10 cellular contexts compared by ENCODE assay signal in genomic region chr15:92801774-92802464, GRCh38.
A peak's percentile ranks its signal among the peaks of the same experiment; 100 is the strongest.
DNase-seq lines count a peak whose midpoint lies in the region; ATAC-seq and TF ChIP-seq lines count a peak whose summit lies in the region.
"Had no signal": no experiment of that assay in that cellular context is flagged by ENCODE, and none has a peak within 500 bp of the region (broad histone marks: within the 10 kb centered on the region; RNA-seq: fewer than 3 reads in every experiment).

No MANE protein-coding gene starts in this region.

- peak overlapping the region; percentile 99 to 100 for H3K27ac ChIP-seq in left lung
- peak overlapping the region; percentile 3 to 97 for H3K27ac ChIP-seq in aorta (ENCODE audit: low read depth in 1 of 2, low read length in 2 of 2)
- H3K27ac ChIP-seq in A673 (ENCODE audit: low read depth, low read length, poor library complexity, severe bottlenecking): no peak overlapping the region

- DNase-seq in activated naive CD4-positive, alpha-beta T cell (lab: John Stamatoyannopoulos, UW): no peak
- DNase-seq in astrocyte of the spinal cord (ENCODE audit: low read depth, low spot score) (peak; percentile 89), left lung (peak; percentile 82), aorta (peak; percentile 83 to 91), A673 (ENCODE audit: low spot score) (no peak), NK-92 (lab: John Stamatoyannopoulos, UW; ENCODE audit: unreplicated experiment) (no peak)
- DNase-seq: DND-41, hypothalamus had no signal

- no peaks in the 10 kb centered on the region for H3K27me3 Mint-ChIP-seq in activated naive CD4-positive, alpha-beta T cell treated with anti-CD3 and anti-CD28 coated beads, Interleukin-2, amount 50 U/mL, for 24 hours
- H3K27me3 Mint-ChIP-seq in stimulated activated memory B cell treated with anti-CD40 and anti-IgM and Interleukin-4, amounts not matched to agents 10 μg/mL and 1 μg/mL and 100 μg/mL, for 72 hours: no peaks in the 10 kb centered on the region

- H3K4me1 ChIP-seq in left lung: peaks cover 37 to 75% of the 10 kb centered on the region in 2 donors
- H3K4me1 ChIP-seq in aorta (ENCODE audit: control insufficient read depth in 1 of 2, insufficient read depth in 2 of 2, low read length in 2 of 2): peaks cover 0 to 2% of the 10 kb centered on the region in 2 donors
- peaks cover 3% of the 10 kb centered on the region for H3K4me1 ChIP-seq in A673 (ENCODE audit: insufficient read depth, low read length, poor library complexity, severe bottlenecking)

- H3K4me1 Mint-ChIP-seq in activated naive CD4-positive, alpha-beta T cell treated with anti-CD3 and anti-CD28 coated beads, Interleukin-2, amount 50 U/mL, for 24 hours: peaks cover 31% of the 10 kb centered on the region
- peaks cover 15% of the 10 kb centered on the region for H3K4me1 Mint-ChIP-seq in stimulated activated memory B cell treated with anti-CD40 and anti-IgM and Interleukin-4, amounts not matched to agents 10 μg/mL and 1 μg/mL and 100 μg/mL, for 72 hours

- TF ChIP-seq CTCF in astrocyte of the spinal cord (IDR thresholded peaks at IDR 0.05; ENCODE audit: low read depth, low read length) (no peak), left lung (IDR thresholded peaks at IDR 0.05) (no peak), A673 (conservative IDR thresholded peaks at IDR 0.05; ENCODE audit: low read depth, low read length) (no peak)

- no peak overlapping the region for H3K4me3 Mint-ChIP-seq in activated naive CD4-positive, alpha-beta T cell treated with anti-CD3 and anti-CD28 coated beads, Interleukin-2, amount 50 U/mL, for 24 hours
- no peak overlapping the region for H3K4me3 Mint-ChIP-seq in stimulated activated memory B cell treated with anti-CD40 and anti-IgM and Interleukin-4, amounts not matched to agents 10 μg/mL and 1 μg/mL and 100 μg/mL, for 72 hours

- no peak overlapping the region for H3K4me3 ChIP-seq in astrocyte of the spinal cord (ENCODE audit: low read depth, low read length)
- H3K4me3 ChIP-seq in left lung: no peak overlapping the region
- H3K4me3 ChIP-seq in aorta (ENCODE audit: low read length in 2 of 2): no peak overlapping the region
- H3K4me3 ChIP-seq in A673 (ENCODE audit: low read depth, low read length, poor library complexity, severe bottlenecking): no peak overlapping the region

- H3K27me3 ChIP-seq in left lung (no peaks in the 10 kb centered on the region), aorta (ENCODE audit: control insufficient read depth in 1 of 2, insufficient read depth in 2 of 2, low read length in 1 of 2) (no peaks in the 10 kb centered on the region), A673 (replicated peaks; ENCODE audit: insufficient read depth, low read depth, low read length, poor library complexity) (no peaks in the 10 kb centered on the region)

- CTCF ChIA-PET in A673 (lab: Charles Lee): no interaction called here

- H3K36me3 Mint-ChIP-seq in activated naive CD4-positive, alpha-beta T cell treated with anti-CD3 and anti-CD28 coated beads, Interleukin-2, amount 50 U/mL, for 24 hours: peaks cover 1% of the 10 kb centered on the region
- H3K36me3 Mint-ChIP-seq in stimulated activated memory B cell treated with anti-CD40 and anti-IgM and Interleukin-4, amounts not matched to agents 10 μg/mL and 1 μg/mL and 100 μg/mL, for 72 hours: peaks cover 5% of the 10 kb centered on the region

- intact Hi-C loops in left lung (cut with DNase I) (loop anchor here in 1 of 2 donors (5.0 kb wide), 1 partner anchor 115 kb away; no protein-coding TSS in a partner anchor), aorta (cut with DNase I) (loop anchor here (5.0 kb wide), 2 partner anchors 115 to 270 kb away; no protein-coding TSS in a partner anchor), A673 (cut with micrococcal nuclease; ENCODE audit: unreplicated experiment) (no loop called here)

- H3K9me3 ChIP-seq in left lung (no peaks in the 10 kb centered on the region), aorta (ENCODE audit: control insufficient read depth, low read length) (no peaks in the 10 kb centered on the region), A673 (ENCODE audit: low read depth, low read length, poor library complexity, severe bottlenecking) (no peaks in the 10 kb centered on the region)

- no peaks in the 10 kb centered on the region for H3K36me3 ChIP-seq in left lung
- no peaks in the 10 kb centered on the region for H3K36me3 ChIP-seq in aorta (ENCODE audit: control insufficient read depth in 1 of 2, insufficient read depth in 2 of 2, low read length in 1 of 2)
- H3K36me3 ChIP-seq in A673 (ENCODE audit: insufficient read depth, low read length, poor library complexity, severe bottlenecking): no peaks in the 10 kb centered on the region

- H3K27ac Mint-ChIP-seq in activated naive CD4-positive, alpha-beta T cell treated with anti-CD3 and anti-CD28 coated beads, Interleukin-2, amount 50 U/mL, for 24 hours: peak overlapping the region; percentile 31
- H3K27ac Mint-ChIP-seq in stimulated activated memory B cell treated with anti-CD40 and anti-IgM and Interleukin-4, amounts not matched to agents 10 μg/mL and 1 μg/mL and 100 μg/mL, for 72 hours: no peak overlapping the region

- 44 to 45% methylated on average over 5 of the region's 5 CpGs for WGBS in aorta, 2 donors

- peak; percentile 8 for ATAC-seq in left lung
- ATAC-seq in aorta (ENCODE audit: low FRiP score): peak; percentile 58
- ATAC-seq in stimulated activated memory B cell treated with anti-CD40 and anti-IgM and Interleukin-4, amounts not matched to agents 10 μg/mL and 1 μg/mL and 100 μg/mL, for 72 hours: no peak

- POLR2A ChIA-PET in A673 (lab: Charles Lee; ENCODE audit: low non-redundant PET): no interaction called here

- in situ Hi-C loops in astrocyte of the spinal cord (cut with HindIII; ENCODE audit: low sequenced_read_pairs): no loop called here

- H3K9me3 Mint-ChIP-seq in activated naive CD4-positive, alpha-beta T cell treated with anti-CD3 and anti-CD28 coated beads, Interleukin-2, amount 50 U/mL, for 24 hours: no peaks in the 10 kb centered on the region
- H3K9me3 Mint-ChIP-seq in stimulated activated memory B cell treated with anti-CD40 and anti-IgM and Interleukin-4, amounts not matched to agents 10 μg/mL and 1 μg/mL and 100 μg/mL, for 72 hours: peaks cover 3% of the 10 kb centered on the region

- no TSS peak for BruUV-seq in A673 (replicated peaks; lab: Mats Ljungman, UMichigan)

Comparison
In these comparisons a context has a peak if more than half of its experiments do, and no peak if none do; other contexts are left out.
1. DNase-seq: peak in astrocyte of the spinal cord (single experiment), left lung (2 of 2) and aorta (2 of 2); none in activated naive CD4-positive, alpha-beta T cell (0 of 4), A673 (single experiment) and NK-92 (single experiment).